21 cellular contexts compared by ENCODE assay signal in genomic region chr10:49500420-49500819, GRCh38. TPM values are rescaled to one million over a fixed set of nuclear protein-coding genes. Genes with fewer than 3 reads are reported as not detected.
DNase-seq lines count a peak whose midpoint lies in the region; ATAC-seq, FAIRE-seq and TF ChIP-seq lines count a peak whose summit lies in the region.
"Had no signal": no experiment of that assay in that cellular context is flagged by ENCODE, and none has a peak within 500 bp of the region (broad histone marks: within the 10 kb centered on the region; RNA-seq: fewer than 3 reads in every experiment).

No MANE protein-coding gene starts in this region.

- H4K91ac ChIP-seq in H1 (replicated peaks; ENCODE audit: insufficient read length, low read length): no peak overlapping the region

- no peaks in the 10 kb centered on the region for H3K27me3 Mint-ChIP-seq in type B pancreatic cell
- H3K27me3 Mint-ChIP-seq: activated naive CD8-positive, alpha-beta T cell treated with anti-CD3 and anti-CD28 coated beads for 36 hours had no signal

- H3K9me3 ChIP-seq in left ventricle myocardium inferior (replicated peaks): no peaks in the 10 kb centered on the region
- H3K9me3 ChIP-seq in H1 (ENCODE audit: insufficient read depth in 2 of 2, low read depth in 1 of 2, low read length in 1 of 2): no peaks in the 10 kb centered on the region
- H3K9me3 ChIP-seq in upper lobe of right lung: no peaks in the 10 kb centered on the region
- H3K9me3 ChIP-seq: uterus had no signal

- H3K9ac ChIP-seq in H1 (replicated peaks in 1 of 4; ENCODE audit: extremely low read depth in 1 of 4, low read depth in 3 of 4, low read length in 3 of 4): no peak overlapping the region
- H3K9ac ChIP-seq: neural progenitor cell had no signal

- TF ChIP-seq RAD21 in H1 (IDR thresholded peaks at IDR 0.05 in 1 of 2, conservative IDR thresholded peaks at IDR 0.05 in 1 of 2; ENCODE audit: low read depth in 2 of 2, low read length in 2 of 2): no peak

- H3K23ac ChIP-seq in H1 (ENCODE audit: insufficient read length): no peak overlapping the region

- no peak overlapping the region for H4K5ac ChIP-seq in H1 (ENCODE audit: insufficient read length, low read depth, low read length)

- no peaks in the 10 kb centered on the region for H3K27me3 ChIP-seq in left ventricle myocardium inferior (ENCODE audit: low read depth)
- H3K27me3 ChIP-seq in H1 (replicated peaks in 1 of 4; ENCODE audit: control insufficient read depth in 3 of 4, extremely low read depth in 1 of 4, insufficient read depth in 3 of 4, low read length in 3 of 4): no peaks in the 10 kb centered on the region
- no peaks in the 10 kb centered on the region for H3K27me3 ChIP-seq in upper lobe of right lung
- H3K27me3 ChIP-seq: neural progenitor cell, uterus had no signal

- POLR2A ChIA-PET in H1 (lab: Charles Lee; ENCODE audit: partially characterized antibody): no interaction called here

- H3K4me2 ChIP-seq in H1 (ENCODE audit: insufficient read depth in 1 of 2, low read depth in 2 of 2, low read length in 2 of 2): no peak overlapping the region
- H3K4me2 ChIP-seq: neural progenitor cell had no signal

- WGBS in H1 (ENCODE audit: extremely low coverage in 1 of 2, insufficient coverage in 1 of 2, insufficient read length in 1 of 2, insufficient replicate concordance in 2 of 2, low coverage in 1 of 2, low lambda C conversion rate in 2 of 2, missing lambda C conversion rate in 1 of 2), 2 experiments: 95% methylated on average over 1 of the region's 1 CpG; no CpG with 5 or more reads in 1 of the 2 experiments

- no peak overlapping the region for H2BK12ac ChIP-seq in H1 (ENCODE audit: low read depth, low read length)

- H3K4me1 ChIP-seq in left ventricle myocardium inferior (peaks cover 24% of the 10 kb centered on the region), H1 (replicated peaks in 1 of 4; ENCODE audit: control insufficient read depth in 3 of 4, insufficient read depth in 4 of 4, low read length in 3 of 4) (no peaks in the 10 kb centered on the region), upper lobe of right lung (no peaks in the 10 kb centered on the region)
- H3K4me1 ChIP-seq: neural progenitor cell, uterus had no signal

- no peaks in the 10 kb centered on the region; the same call in 1 of the 2 replicates for H3K23me2 ChIP-seq in H1 (ENCODE audit: low read depth, low read length)

- H3K4me3 ChIP-seq in left ventricle myocardium inferior (no peak overlapping the region), H1 (ENCODE audit: extremely low read depth in 1 of 4, insufficient read depth in 2 of 4, low read depth in 3 of 4, low read length in 4 of 4) (no peak overlapping the region), upper lobe of right lung (no peak overlapping the region)
- H3K4me3 ChIP-seq: GM12878, neural progenitor cell, uterus had no signal

- H3K79me1 ChIP-seq in H1 (ENCODE audit: low read depth, low read length): no peaks in the 10 kb centered on the region

- H4K8ac ChIP-seq in H1 (ENCODE audit: extremely low read depth, insufficient read depth, low read length): no peak overlapping the region; the same call in 1 of the 2 replicates

- H2BK15ac ChIP-seq in H1 (ENCODE audit: low read length): no peak overlapping the region

- TF ChIP-seq EP300 in H1 (IDR thresholded peaks at IDR 0.05; ENCODE audit: borderline replicate concordance in 1 of 2, low read depth in 2 of 2, low read length in 2 of 2): no peak

- no peak overlapping the region for H3K56ac ChIP-seq in H1 (replicated peaks; ENCODE audit: insufficient read length, low read depth, low read length)

- DNase-seq in Right ventricle myocardium superior (no peak), left ventricle myocardium inferior (no peak), NCI-H2171 treated with DMSO at 0.1 percent for 48 hours (lab: John Stamatoyannopoulos, UW) (peak; percentile 92), H1 (ENCODE audit: low read depth in 1 of 2, low spot score in 2 of 2) (no peak), upper lobe of right lung (no peak), type B pancreatic cell (ENCODE audit: extremely low spot score, unreplicated experiment) (no peak)
- DNase-seq in stimulated activated CD4-positive, alpha-beta T cell treated with anti-CD3 and anti-CD28 coated beads, Interleukin-4, amount 100 ng/mL, for 1 hour: no peak
- DNase-seq: activated naive CD8-positive, alpha-beta T cell treated with anti-CD3 and anti-CD28 coated beads for 36 hours; activated T-cell treated with anti-CD3 and anti-CD28 coated beads, Interleukin-2, amount 50 U/mL, for 48 hours; CD4-positive, alpha-beta memory T cell; erythroblast; H7; immature natural killer cell; mesenchymal stem cell; NCI-H345; uterus had no signal

- no peak overlapping the region for H2BK20ac ChIP-seq in H1 (ENCODE audit: low read length)

- peaks cover 0 to 1% of the 10 kb centered on the region in 2 experiments for H4K20me1 ChIP-seq in H1 (replicated peaks in 1 of 2; ENCODE audit: control insufficient read depth in 1 of 2, insufficient read depth in 2 of 2, low read length in 2 of 2)

- intact Hi-C loops in Right ventricle myocardium superior (cut with DNase I): no loop called here
- intact Hi-C loops in left ventricle myocardium inferior (cut with micrococcal nuclease): no loop called here
- intact Hi-C loops in upper lobe of right lung (cut with DNase I): no loop called here

- H3K36me3 ChIP-seq in left ventricle myocardium inferior (peaks cover 14% of the 10 kb centered on the region), H1 (ENCODE audit: control insufficient read depth in 2 of 4, insufficient read depth in 4 of 4, low read length in 3 of 4) (no peaks in the 10 kb centered on the region), upper lobe of right lung (peaks cover 14% of the 10 kb centered on the region)
- H3K36me3 ChIP-seq: neural progenitor cell, uterus had no signal

- H3K27ac Mint-ChIP-seq in type B pancreatic cell: no peak overlapping the region
- H3K27ac Mint-ChIP-seq: activated naive CD8-positive, alpha-beta T cell treated with anti-CD3 and anti-CD28 coated beads for 36 hours; CD4-positive, alpha-beta memory T cell; immature natural killer cell; neural progenitor cell had no signal

- no peak for TF ChIP-seq POLR2A in H1 (IDR thresholded peaks at IDR 0.05; ENCODE audit: control extremely low read depth in 1 of 2, low read depth in 2 of 2, low read length in 2 of 2)

- H3K4ac ChIP-seq in H1 (replicated peaks; ENCODE audit: insufficient read length, low read depth, low read length): no peak overlapping the region

- peaks cover 3% of the 10 kb centered on the region for H3K4me1 Mint-ChIP-seq in type B pancreatic cell (ENCODE audit: unreplicated experiment)
- H3K4me1 Mint-ChIP-seq: activated naive CD8-positive, alpha-beta T cell treated with anti-CD3 and anti-CD28 coated beads for 36 hours; neural progenitor cell had no signal

- TF ChIP-seq CTCF in left ventricle myocardium inferior (IDR thresholded peaks at IDR 0.05; ENCODE audit: borderline replicate concordance): no peak
- no peak for TF ChIP-seq CTCF in H1 (IDR thresholded peaks at IDR 0.05; ENCODE audit: control extremely low read depth in 1 of 3, insufficient read depth in 1 of 3, low read depth in 1 of 3, low read length in 3 of 3)
- TF ChIP-seq CTCF in upper lobe of right lung (IDR thresholded peaks at IDR 0.05): no peak
- no peak for TF ChIP-seq CTCF in type B pancreatic cell (conservative IDR thresholded peaks at IDR 0.05)

- H2BK120ac ChIP-seq in H1 (replicated peaks; ENCODE audit: low read depth, low read length): no peak overlapping the region

- H3K18ac ChIP-seq in H1 (ENCODE audit: extremely low read depth, low read length): no peak overlapping the region

- no peak for FAIRE-seq in H1 (lab: Jason Lieb, UNC)
- FAIRE-seq: bronchial epithelial cell, GM12878, TTC549 had no signal

- H3K14ac ChIP-seq in H1 (ENCODE audit: insufficient read length): no peak overlapping the region

- H3K36me3 Mint-ChIP-seq in type B pancreatic cell: peaks cover 20% of the 10 kb centered on the region
- H3K36me3 Mint-ChIP-seq: neural progenitor cell had no signal

- H3K9me3 Mint-ChIP-seq in type B pancreatic cell: no peaks in the 10 kb centered on the region
- H3K9me3 Mint-ChIP-seq: activated naive CD8-positive, alpha-beta T cell treated with anti-CD3 and anti-CD28 coated beads for 36 hours; CD4-positive, alpha-beta memory T cell; immature natural killer cell; neural progenitor cell had no signal

- no peak overlapping the region for H2BK5ac ChIP-seq in H1 (ENCODE audit: low read depth, low read length)

- H3K27ac ChIP-seq in left ventricle myocardium inferior (replicated peaks) (no peak overlapping the region), H1 (ENCODE audit: low read depth, low read length) (no peak overlapping the region), upper lobe of right lung (no peak overlapping the region)
- H3K27ac ChIP-seq: neural progenitor cell, uterus had no signal

- peak; percentile 62 for ATAC-seq in Right ventricle myocardium superior (ENCODE audit: poor library complexity)
- ATAC-seq in upper lobe of right lung: peak; percentile 36
- no peak for ATAC-seq in GM21529 (IDR thresholded peaks at IDR 0.05; ENCODE audit: unreplicated experiment)
- ATAC-seq: GM12878 had no signal

- CTCF ChIA-PET in H1 (lab: Charles Lee; ENCODE audit: partially characterized antibody): interaction anchor here (0.8 to 4.6 kb wide), 3 partner anchors 12 to 92 kb away, joined by 3 to 33 read pairs (median 19); no protein-coding TSS in a partner anchor

- no peaks in the 10 kb centered on the region for H3K79me2 ChIP-seq in H1 (ENCODE audit: control insufficient read depth in 1 of 2, insufficient read depth in 2 of 2, low read length in 2 of 2)

- H2AK5ac ChIP-seq in H1 (ENCODE audit: low read depth, low read length): no peak overlapping the region

- no peak overlapping the region for H3K4me3 Mint-ChIP-seq in type B pancreatic cell
- H3K4me3 Mint-ChIP-seq: activated naive CD8-positive, alpha-beta T cell treated with anti-CD3 and anti-CD28 coated beads for 36 hours; CD4-positive, alpha-beta memory T cell; immature natural killer cell; neural progenitor cell had no signal

- no peak overlapping the region for H2AFZ ChIP-seq in H1 (ENCODE audit: low read length)
- H2AFZ ChIP-seq: neural progenitor cell had no signal

TF ChIP-seq in H1, 55 proteins besides CTCF, POLR2A, EP300 and RAD21:
- TF ChIP-seq BACH1 (IDR thresholded peaks at IDR 0.05; ENCODE audit: low read length) (no peak), CEBPB (IDR thresholded peaks at IDR 0.05; ENCODE audit: low read depth, low read length) (peak; percentile 59; the same call in 1 of the 2 replicates)

RNA-seq across cellular contexts. Expression of gene ERCC6, which starts 38.5 kb away (rescaled TPM):
- total RNA-seq in Right ventricle myocardium superior (25.3 TPM), left ventricle myocardium inferior (19.9 TPM), upper lobe of right lung (33.9 TPM), type B pancreatic cell (ENCODE audit: low replicate concordance) (28.5 and 36.9 TPM in 2 replicates)
- total RNA-seq in H1 (2021; fragmentation: NEBNext Ultra II Directional; extraction: Animal tissue kit (Norgen Biotek cat#: 25700)): 11.9 and 15.8 TPM in 2 replicates
- polyA plus RNA-seq in H1 (2011; rRNA removed): 3.9 and 4.1 TPM in 2 replicates
- polyA plus RNA-seq in H1 (2011; cell fraction: cytosol; rRNA removed): 4.2 TPM
- 11.3 TPM for polyA plus RNA-seq in H1 (2011; cell fraction: nucleus; rRNA removed)
- polyA plus RNA-seq in H1 (2012, experiment 1 of 2): 3.6 to 5.8 TPM (median 4.4 TPM) in 4 replicates
- polyA plus RNA-seq in H1 (2012, experiment 2 of 2): 0.16 TPM
- polyA plus RNA-seq in H1 (2013, experiment 1 of 2): 3.1 TPM
- polyA plus RNA-seq in H1 (2013, experiment 2 of 2): 2.6 TPM
- 40.8 and 41.5 TPM in 2 replicates for polyA minus RNA-seq in H1 (2011; rRNA and poly(A)+ RNA removed)
- 6.8 TPM for polyA minus RNA-seq in H1 (2011; cell fraction: cytosol; rRNA and poly(A)+ RNA removed)
- polyA minus RNA-seq in H1 (2011; cell fraction: nucleus; rRNA and poly(A)+ RNA removed): 24.9 TPM
